Comparison of ENCODE assay signal across 1 cellular context in genomic region chr20:62623488-62624324, GRCh38.
TF ChIP-seq lines count a peak whose summit lies in the region.

No MANE protein-coding gene starts in this region.

TF ChIP-seq in HepG2, 621 proteins besides CTCF, POLR2A, EP300 and RAD21 (continued from another document and continues in another):
- TF ChIP-seq ZBTB40 (IDR thresholded peaks at IDR 0.05): no peak
- 0 out of 2 replicates have a peak, but pooled peaks have one; percentile 53 for TF ChIP-seq ZBTB40 (CRISPR knock-in tag; IDR thresholded peaks at IDR 0.05)
- peak; percentile 91 for TF ChIP-seq ZNF501 (CRISPR knock-in tag; IDR thresholded peaks at IDR 0.05)
- no peak for TF ChIP-seq ZNF841 (CRISPR knock-in tag; IDR thresholded peaks at IDR 0.05; ENCODE audit: borderline replicate concordance)
- peak; percentile 89 for TF ChIP-seq ZNF691 (CRISPR knock-in tag; IDR thresholded peaks at IDR 0.05; ENCODE audit: borderline replicate concordance, low read depth)
- peak; percentile 87; the same call in 1 of the 2 replicates for TF ChIP-seq ZIK1 (CRISPR knock-in tag; IDR thresholded peaks at IDR 0.05; ENCODE audit: borderline replicate concordance, low read depth)
- peak; percentile 88 for TF ChIP-seq ZNF564 (CRISPR knock-in tag; IDR thresholded peaks at IDR 0.05)
- no peak for TF ChIP-seq ZNF883 (CRISPR knock-in tag; IDR thresholded peaks at IDR 0.05; ENCODE audit: not compliant biosample characterization)
- peak; percentile 86 for TF ChIP-seq ZNF614 (CRISPR knock-in tag; IDR thresholded peaks at IDR 0.05; ENCODE audit: borderline replicate concordance)
- TF ChIP-seq ZMAT3 (CRISPR knock-in tag; conservative IDR thresholded peaks at IDR 0.05): peak; percentile 81
- TF ChIP-seq MTERF4 (CRISPR knock-in tag; IDR thresholded peaks at IDR 0.05): peak; percentile 59; the same call in 1 of the 2 replicates
- TF ChIP-seq ZGPAT (CRISPR knock-in tag; IDR thresholded peaks at IDR 0.05): peak; percentile 85
- TF ChIP-seq ATF4 (CRISPR knock-in tag; IDR thresholded peaks at IDR 0.05): no peak
- 0 out of 2 replicates have a peak, but pooled peaks have one; percentile 22 for TF ChIP-seq LCORL (IDR thresholded peaks at IDR 0.05)
- peak; percentile 95 for TF ChIP-seq LCORL (CRISPR knock-in tag; IDR thresholded peaks at IDR 0.05)
- TF ChIP-seq ZNF232 (CRISPR knock-in tag; IDR thresholded peaks at IDR 0.05; ENCODE audit: borderline replicate concordance): peak; percentile 88; the same call in 1 of the 2 replicates
- peak; percentile 82 for TF ChIP-seq MED1 (CRISPR knock-in tag; IDR thresholded peaks at IDR 0.05)
- peak; percentile 1; the same call in 1 of the 2 replicates for TF ChIP-seq CBX5 (CRISPR knock-in tag; IDR thresholded peaks at IDR 0.05; ENCODE audit: borderline replicate concordance)
- TF ChIP-seq DRAP1 (CRISPR knock-in tag; IDR thresholded peaks at IDR 0.05): peak; percentile 94
- peak; percentile 81; the same call in 1 of the 2 replicates for TF ChIP-seq ARID4A (CRISPR knock-in tag; IDR thresholded peaks at IDR 0.05; ENCODE audit: borderline replicate concordance)
- TF ChIP-seq HOMEZ (CRISPR knock-in tag; IDR thresholded peaks at IDR 0.05; ENCODE audit: low read depth): peak; percentile 57; the same call in 1 of the 2 replicates
- TF ChIP-seq ZEB1 (IDR thresholded peaks at IDR 0.05; ENCODE audit: insufficient replicate concordance, low read depth): peak; percentile 82
- TF ChIP-seq ARNT2 (CRISPR knock-in tag; IDR thresholded peaks at IDR 0.05; ENCODE audit: low read depth): peak; percentile 21; the same call in 1 of the 2 replicates
- TF ChIP-seq SMAD9 (CRISPR knock-in tag; IDR thresholded peaks at IDR 0.05): peak; percentile 84; the same call in 1 of the 2 replicates
- TF ChIP-seq ZNF20 (CRISPR knock-in tag; IDR thresholded peaks at IDR 0.05): no peak
- TF ChIP-seq ZNF546 (CRISPR knock-in tag; conservative IDR thresholded peaks at IDR 0.05): 0 out of 2 replicates have a peak, but pooled peaks have one; percentile 80
- TF ChIP-seq ZNF792 (CRISPR knock-in tag; IDR thresholded peaks at IDR 0.05): peak; percentile 88
- peak; percentile 63 for TF ChIP-seq ARHGAP35 (CRISPR knock-in tag; IDR thresholded peaks at IDR 0.05; ENCODE audit: borderline replicate concordance)
- no peak for TF ChIP-seq ZBTB8A (CRISPR knock-in tag; IDR thresholded peaks at IDR 0.05; ENCODE audit: borderline replicate concordance, low read depth)
- TF ChIP-seq NFIB (CRISPR knock-in tag; IDR thresholded peaks at IDR 0.05; ENCODE audit: borderline replicate concordance): no peak
- peak; percentile 34; the same call in 1 of the 2 replicates for TF ChIP-seq E2F5 (CRISPR knock-in tag; conservative IDR thresholded peaks at IDR 0.05)
- TF ChIP-seq FOXA1 (IDR thresholded peaks at IDR 0.05): no peak
- 0 out of 2 replicates have a peak, but pooled peaks have one; percentile 11 for TF ChIP-seq FOXA1 (CRISPR knock-in tag; IDR thresholded peaks at IDR 0.05)
- no peak for TF ChIP-seq ZNF33B (CRISPR knock-in tag; IDR thresholded peaks at IDR 0.05)
- TF ChIP-seq CSRNP1 (CRISPR knock-in tag; IDR thresholded peaks at IDR 0.05): peak; percentile 76; the same call in 1 of the 2 replicates
